In the genomic region with DNA sequence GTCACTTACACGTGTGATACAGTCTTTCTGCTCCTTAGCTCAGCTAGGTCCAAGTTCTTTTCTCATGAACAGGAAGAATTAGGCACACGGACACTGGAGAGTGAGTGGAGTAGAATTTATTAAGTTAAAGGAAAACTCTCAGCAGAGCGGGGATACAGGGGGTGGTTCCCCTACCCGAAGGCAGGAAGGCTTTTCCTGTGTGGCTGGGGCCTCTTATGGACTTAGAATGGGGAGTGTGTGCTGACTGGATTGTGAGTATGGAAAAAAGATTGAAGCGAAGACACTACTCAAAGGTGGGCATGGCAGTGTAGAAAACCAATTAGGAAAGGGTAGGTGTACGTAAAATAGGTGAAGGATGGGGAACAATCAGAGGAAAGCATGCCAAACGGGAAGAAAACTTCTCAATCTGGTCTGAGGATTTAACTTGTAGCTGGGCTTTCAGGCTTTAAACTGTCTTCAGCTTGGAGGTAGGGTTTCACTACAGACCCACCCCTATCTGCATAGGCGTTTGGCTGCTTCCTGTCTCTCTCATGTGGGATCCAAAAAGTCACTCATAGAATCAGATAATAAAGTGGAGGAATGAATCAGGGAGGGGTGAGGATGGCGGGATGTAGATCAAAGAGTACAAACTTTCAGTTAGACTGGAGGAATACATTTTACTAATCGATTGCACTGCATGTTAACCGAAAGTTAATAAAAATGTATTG, we compare ENCODE assay signal across 22 cellular contexts.
DNase-seq lines count a peak whose midpoint lies in the region; ATAC-seq, FAIRE-seq and TF ChIP-seq lines count a peak whose summit lies in the region.
"Had no signal": no experiment of that assay in that cellular context is flagged by ENCODE, and none has a peak within 500 bp of the region (broad histone marks: within the 10 kb centered on the region; RNA-seq: fewer than 3 reads in every experiment).

No MANE protein-coding gene starts in this region.

- no peak overlapping the region for H3K9ac ChIP-seq in neural progenitor cell
- no peak overlapping the region for H3K9ac ChIP-seq in HepG2 (ENCODE audit: insufficient read depth, low read depth, low read length)
- H3K9ac ChIP-seq: BLaER1, GM23248 had no signal

- H3K27me3 ChIP-seq in neural progenitor cell (no peaks in the 10 kb centered on the region), HepG2 (ENCODE audit: control insufficient read depth in 1 of 2, insufficient read depth in 2 of 2, low read length in 2 of 2) (no peaks in the 10 kb centered on the region)
- H3K27me3 ChIP-seq: BLaER1 had no signal

- peak; percentile 59 for ATAC-seq in WTC11
- no peak for ATAC-seq in HepG2
- ATAC-seq in HG03571 (IDR thresholded peaks at IDR 0.05; ENCODE audit: unreplicated experiment): no peak
- ATAC-seq: CD8-positive, alpha-beta T cell had no signal

- TF ChIP-seq CTCF in WTC11 (IDR thresholded peaks at IDR 0.05) (no peak), neural progenitor cell (IDR thresholded peaks at IDR 0.05) (no peak), HepG2 (CRISPR knock-in tag; IDR thresholded peaks at IDR 0.05) (no peak)

- H4K20me1 ChIP-seq in neural progenitor cell (ENCODE audit: low read depth) (no peaks in the 10 kb centered on the region), HepG2 (ENCODE audit: insufficient read depth, low read length) (no peaks in the 10 kb centered on the region)
- H4K20me1 ChIP-seq: BLaER1 had no signal

- intact Hi-C loops in HepG2 (cut with micrococcal nuclease; ENCODE audit: unreplicated experiment): no loop called here

- H3K79me2 ChIP-seq in neural progenitor cell (ENCODE audit: low read depth): no peaks in the 10 kb centered on the region
- no peaks in the 10 kb centered on the region for H3K79me2 ChIP-seq in HepG2 (ENCODE audit: insufficient read depth, low read length)

- no peaks in the 10 kb centered on the region for H3K9me3 ChIP-seq in neural progenitor cell (ENCODE audit: low read depth)
- H3K9me3 ChIP-seq in HepG2 (ENCODE audit: low read length): no peaks in the 10 kb centered on the region
- H3K9me3 ChIP-seq: BLaER1 had no signal

- peaks cover 21% of the 10 kb centered on the region for H3K27me3 Mint-ChIP-seq in T-helper 2 cell treated with Interferon-gamma antibody and Interleukin-4, amounts not matched to agents 5 μg/mL and 100 μg/mL, for 36 hours (ENCODE audit: low read depth)
- H3K27me3 Mint-ChIP-seq in WTC11 (ENCODE audit: low read depth) (no peaks in the 10 kb centered on the region), neural progenitor cell (ENCODE audit: insufficient read depth, low read depth) (peaks cover 2% of the 10 kb centered on the region)
- H3K27me3 Mint-ChIP-seq: B cell; CD4-positive, CD25-positive, alpha-beta regulatory T cell had no signal

- no peak for FAIRE-seq in HepG2 (lab: Jason Lieb, UNC)
- FAIRE-seq: A204.1, G401.6, GM12892, H54 had no signal

- peak overlapping the region; percentile 11 for H3K4me3 Mint-ChIP-seq in T-helper 2 cell treated with Interferon-gamma antibody and Interleukin-4, amounts not matched to agents 5 μg/mL and 100 μg/mL, for 36 hours
- H3K4me3 Mint-ChIP-seq in WTC11 (no peak overlapping the region), neural progenitor cell (no peak overlapping the region)
- H3K4me3 Mint-ChIP-seq: B cell; CD4-positive, CD25-positive, alpha-beta regulatory T cell; CD8-positive, alpha-beta T cell had no signal

- peaks cover 10% of the 10 kb centered on the region for H3K4me1 ChIP-seq in neural progenitor cell
- no peaks in the 10 kb centered on the region for H3K4me1 ChIP-seq in HepG2 (ENCODE audit: insufficient read depth, low read length)
- H3K4me1 ChIP-seq: BLaER1 had no signal

- H3K27ac ChIP-seq in neural progenitor cell (no peak overlapping the region), HepG2 (ENCODE audit: extremely low read length, insufficient read depth, low read length) (no peak overlapping the region)
- H3K27ac ChIP-seq: 22Rv1, BLaER1, C4-2B, GM23248 had no signal

- BruUV-seq in HepG2 (replicated peaks; lab: Mats Ljungman, UMichigan): no TSS peak

- in situ Hi-C loops in HepG2 (cut with HindIII; ENCODE audit: extremely low pct_ligation_motif_present, low pct_unique_long_range_greater_than_20kb): no loop called here

- no peaks in the 10 kb centered on the region for H3F3A ChIP-seq in neural progenitor cell (ENCODE audit: low read depth)

- peak; percentile 17 for DNase-seq in T-helper 2 cell treated with Interferon-gamma antibody and Interleukin-4, amounts not matched to agents 5 μg/mL and 100 μg/mL, for 36 hours (ENCODE audit: low spot score)
- DNase-seq in T-helper 2 cell: no peak
- DNase-seq in Jurkat, Clone E6-1 (ENCODE audit: low read depth, low spot score): peak; percentile 63
- DNase-seq in WTC11 (ENCODE audit: low spot score): no peak
- DNase-seq in neural progenitor cell (ENCODE audit: low spot score): no peak
- DNase-seq in HepG2 (ENCODE audit: low spot score): no peak
- DNase-seq in foreskin melanocyte: no peak
- DNase-seq: CD4-positive, CD25-positive, alpha-beta regulatory T cell; CD8-positive, alpha-beta T cell; DMS53; DMS79 treated with DMSO at 0.1 percent for 48 hours; GM23248; HCEC 1CT had no signal

- peaks cover 20% of the 10 kb centered on the region for H3K4me1 Mint-ChIP-seq in T-helper 2 cell treated with Interferon-gamma antibody and Interleukin-4, amounts not matched to agents 5 μg/mL and 100 μg/mL, for 36 hours (ENCODE audit: low read depth)
- H3K4me1 Mint-ChIP-seq in WTC11 (peaks cover 15% of the 10 kb centered on the region), neural progenitor cell (no peaks in the 10 kb centered on the region)
- H3K4me1 Mint-ChIP-seq: B cell; CD4-positive, CD25-positive, alpha-beta regulatory T cell had no signal

- peak overlapping the region; percentile 12 for H2AFZ ChIP-seq in neural progenitor cell (replicated peaks)
- no peak overlapping the region for H2AFZ ChIP-seq in HepG2 (ENCODE audit: low read length)
- H2AFZ ChIP-seq: GM23248 had no signal

- H3K4me2 ChIP-seq in neural progenitor cell (no peak overlapping the region), HepG2 (ENCODE audit: low read depth, low read length) (no peak overlapping the region)
- H3K4me2 ChIP-seq: BLaER1 had no signal

- TF ChIP-seq POLR2A in HepG2 (IDR thresholded peaks at IDR 0.05; ENCODE audit: insufficient read depth in 1 of 2, low read depth in 2 of 2, low read length in 2 of 2): no peak

- H3K27ac Mint-ChIP-seq in T-helper 2 cell treated with Interferon-gamma antibody and Interleukin-4, amounts not matched to agents 5 μg/mL and 100 μg/mL, for 36 hours: no peak overlapping the region
- peak overlapping the region; percentile 19; the same call in 1 of the 2 replicates for H3K27ac Mint-ChIP-seq in WTC11
- H3K27ac Mint-ChIP-seq in neural progenitor cell: no peak overlapping the region
- H3K27ac Mint-ChIP-seq: B cell; CD4-positive, CD25-positive, alpha-beta regulatory T cell; CD8-positive, alpha-beta T cell had no signal

- no peaks in the 10 kb centered on the region for H3K9me3 Mint-ChIP-seq in T-helper 2 cell treated with Interferon-gamma antibody and Interleukin-4, amounts not matched to agents 5 μg/mL and 100 μg/mL, for 36 hours
- H3K9me3 Mint-ChIP-seq in WTC11 (no peaks in the 10 kb centered on the region), neural progenitor cell (no peaks in the 10 kb centered on the region)
- H3K9me3 Mint-ChIP-seq: CD8-positive, alpha-beta T cell had no signal

- TF ChIP-seq RAD21 in HepG2 (CRISPR knock-in tag; IDR thresholded peaks at IDR 0.05): no peak

- no peak overlapping the region for H3K4me3 ChIP-seq in Jurkat, Clone E6-1 (ENCODE audit: low read length)
- no peak overlapping the region for H3K4me3 ChIP-seq in neural progenitor cell
- H3K4me3 ChIP-seq in HepG2 (replicated peaks in 1 of 3; ENCODE audit: insufficient read depth in 1 of 3, low read depth in 2 of 3, low read length in 3 of 3): no peak overlapping the region
- H3K4me3 ChIP-seq: BLaER1, GM23248 had no signal

- POLR2A ChIA-PET in WTC11 (lab: Charles Lee) (no interaction called here), HepG2 (lab: Yijun Ruan, JAX) (no interaction called here)

- CTCF ChIA-PET in WTC11 (lab: Charles Lee): no interaction called here
- CTCF ChIA-PET in HepG2 (lab: Yijun Ruan, JAX; ENCODE audit: low intra/inter-chr PET ratio, low total read pairs): no interaction called here

- no peaks in the 10 kb centered on the region for H3K36me3 Mint-ChIP-seq in T-helper 2 cell treated with Interferon-gamma antibody and Interleukin-4, amounts not matched to agents 5 μg/mL and 100 μg/mL, for 36 hours (ENCODE audit: low read depth)
- no peaks in the 10 kb centered on the region for H3K36me3 Mint-ChIP-seq in WTC11
- H3K36me3 Mint-ChIP-seq in neural progenitor cell: no peaks in the 10 kb centered on the region
- H3K36me3 Mint-ChIP-seq: CD4-positive, CD25-positive, alpha-beta regulatory T cell; CD8-positive, alpha-beta T cell had no signal

- WGBS in HepG2 (ENCODE audit: low lambda C conversion rate): 9% methylated on average over 11 of the region's 11 CpGs

- H3K36me3 ChIP-seq in neural progenitor cell: no peaks in the 10 kb centered on the region
- H3K36me3 ChIP-seq in HepG2 (replicated peaks in 1 of 2; ENCODE audit: control insufficient read depth in 1 of 2, insufficient read depth in 2 of 2, low read length in 2 of 2): no peaks in the 10 kb centered on the region
- H3K36me3 ChIP-seq: BLaER1 had no signal

- TF ChIP-seq EP300 in HepG2 (IDR thresholded peaks at IDR 0.05; ENCODE audit: low read depth in 2 of 2, low read length in 2 of 2) (no peak), HepG2 (CRISPR knock-in tag; IDR thresholded peaks at IDR 0.05; ENCODE audit: borderline replicate concordance) (no peak)

TF ChIP-seq in WTC11, 78 proteins besides CTCF, POLR2A, EP300 and RAD21 (continues in another document):
- no peak for TF ChIP-seq MXD4 (CRISPR knock-in tag; IDR thresholded peaks at IDR 0.05; ENCODE audit: borderline replicate concordance)

TF ChIP-seq in HepG2, 621 proteins besides CTCF, POLR2A, EP300 and RAD21 (continues in another document):
- TF ChIP-seq SOX6 (IDR thresholded peaks at IDR 0.05): no peak
- no peak for TF ChIP-seq SOX6 (CRISPR knock-in tag; IDR thresholded peaks at IDR 0.05)
- no peak for TF ChIP-seq ZC3H13 (CRISPR knock-in tag; IDR thresholded peaks at IDR 0.05)
- TF ChIP-seq EZH2 (conservative IDR thresholded peaks at IDR 0.05; ENCODE audit: low read depth, low read length): no peak
- TF ChIP-seq ZNF558 (CRISPR knock-in tag; IDR thresholded peaks at IDR 0.05; ENCODE audit: borderline replicate concordance): no peak
- TF ChIP-seq ZNF30 (CRISPR knock-in tag; IDR thresholded peaks at IDR 0.05): no peak
- TF ChIP-seq SSRP1 (CRISPR knock-in tag; IDR thresholded peaks at IDR 0.05): no peak
- no peak for TF ChIP-seq ZNF367 (CRISPR knock-in tag; IDR thresholded peaks at IDR 0.05; ENCODE audit: borderline replicate concordance)
- no peak for TF ChIP-seq ZNF878 (CRISPR knock-in tag; IDR thresholded peaks at IDR 0.05)
- no peak for TF ChIP-seq CBX5 (CRISPR knock-in tag; IDR thresholded peaks at IDR 0.05; ENCODE audit: borderline replicate concordance)
- TF ChIP-seq RFXANK (CRISPR knock-in tag; IDR thresholded peaks at IDR 0.05): no peak

Comparison
In these comparisons a context has a peak if more than half of its experiments do, and no peak if none do; other contexts are left out.
1. DNase-seq: peak in T-helper 2 cell treated with Interferon-gamma antibody and Interleukin-4, amounts not matched to agents 5 μg/mL and 100 μg/mL, for 36 hours (single experiment) and Jurkat, Clone E6-1 (single experiment); none in T-helper 2 cell (0 of 5), WTC11 (single experiment), neural progenitor cell (single experiment), HepG2 (single experiment) and foreskin melanocyte (single experiment).